Comparison of ENCODE assay signal across 1 cellular context in genomic region chr1:206466840-206467649, GRCh38.
A peak's percentile ranks its signal among the peaks of the same experiment; 100 is the strongest.
TF ChIP-seq lines count a peak whose summit lies in the region.

No MANE protein-coding gene starts in this region.

TF ChIP-seq in K562, 482 proteins besides CTCF, POLR2A, EP300 and RAD21 (continued from another document):
- TF ChIP-seq ZBTB17 (CRISPR knock-in tag; IDR thresholded peaks at IDR 0.05) = 0 out of 2 replicates have a peak, but pooled peaks have one; percentile 26
- peak; percentile 34; the same call in 1 of the 2 replicates for TF ChIP-seq BHLHE40 (IDR thresholded peaks at IDR 0.05; ENCODE audit: low read length)
- no peak for TF ChIP-seq NRF1 (conservative IDR thresholded peaks at IDR 0.05 in 1 of 2, IDR thresholded peaks at IDR 0.05 in 1 of 2)
- no peak for TF ChIP-seq FOXO4 (CRISPR knock-in tag; IDR thresholded peaks at IDR 0.05)
- TF ChIP-seq ZBTB43 (CRISPR knock-in tag; IDR thresholded peaks at IDR 0.05) = no peak
- 0 out of 2 replicates have a peak, but pooled peaks have one; percentile 36 for TF ChIP-seq ARID3B (CRISPR knock-in tag; IDR thresholded peaks at IDR 0.05; ENCODE audit: borderline replicate concordance)
- TF ChIP-seq ZNF12 (CRISPR knock-in tag; IDR thresholded peaks at IDR 0.05) = 0 out of 2 replicates have a peak, but pooled peaks have one; percentile 3
- peak in 1 of 2 experiments; percentile 37; a peak in 1 of 4 replicates for TF ChIP-seq HDAC1 (IDR thresholded peaks at IDR 0.05)
- TF ChIP-seq SOX6 (IDR thresholded peaks at IDR 0.05) = 0 out of 2 replicates have a peak, but pooled peaks have one; percentile 42
- no peak for TF ChIP-seq HDAC8 (tag; IDR thresholded peaks at IDR 0.05)
- TF ChIP-seq ID3 (CRISPR knock-in tag; IDR thresholded peaks at IDR 0.05) = no peak
- no peak for TF ChIP-seq ID3 (tag; IDR thresholded peaks at IDR 0.05)
- TF ChIP-seq MTF1 (CRISPR knock-in tag; IDR thresholded peaks at IDR 0.05; ENCODE audit: borderline replicate concordance) = no peak
- no peak for TF ChIP-seq ARID2 (IDR thresholded peaks at IDR 0.05)
- TF ChIP-seq MTA1 (IDR thresholded peaks at IDR 0.05; ENCODE audit: borderline replicate concordance) = peak; percentile 19; the same call in 1 of the 2 replicates
- TF ChIP-seq EHMT2 (IDR thresholded peaks at IDR 0.05) = peak; percentile 60; the same call in 1 of the 2 replicates
- peak; percentile 59 for TF ChIP-seq KLF16 (IDR thresholded peaks at IDR 0.05)
- peak; percentile 39; the same call in 1 of the 2 replicates for TF ChIP-seq ARID1B (IDR thresholded peaks at IDR 0.05)
- peak; percentile 38; the same call in 1 of the 2 replicates for TF ChIP-seq DPF2 (IDR thresholded peaks at IDR 0.05)
- 0 out of 2 replicates have a peak, but pooled peaks have one; percentile 30 for TF ChIP-seq SMARCE1 (IDR thresholded peaks at IDR 0.05)
- TF ChIP-seq CTBP1 (IDR thresholded peaks at IDR 0.05; ENCODE audit: borderline replicate concordance) = peak; percentile 41; the same call in 1 of the 2 replicates
- peak; percentile 73 for TF ChIP-seq CBFA2T3 (IDR thresholded peaks at IDR 0.05)
- TF ChIP-seq ZEB2 (IDR thresholded peaks at IDR 0.05) = peak; percentile 76
- peak; percentile 44 for TF ChIP-seq TCF3 (CRISPR knock-in tag; IDR thresholded peaks at IDR 0.05)
- TF ChIP-seq POLR2H (tag; IDR thresholded peaks at IDR 0.05; ENCODE audit: low read depth) = no peak
- no peak for TF ChIP-seq XRCC5 (IDR thresholded peaks at IDR 0.05; ENCODE audit: low read depth, low read length)
- TF ChIP-seq CHD4 (IDR thresholded peaks at IDR 0.05; ENCODE audit: insufficient read depth, insufficient replicate concordance, low read depth, low read length, poor library complexity, severe bottlenecking) = no peak
- no peak for TF ChIP-seq NR2C2 (CRISPR knock-in tag; IDR thresholded peaks at IDR 0.05)
- 0 out of 2 replicates have a peak, but pooled peaks have one; percentile 11 for TF ChIP-seq NR2C2 (tag; IDR thresholded peaks at IDR 0.05)
- peak; percentile 88 for TF ChIP-seq EGR1 (conservative IDR thresholded peaks at IDR 0.05)
- TF ChIP-seq ASH1L (IDR thresholded peaks at IDR 0.05; ENCODE audit: borderline replicate concordance, low read depth, partially characterized antibody) = no peak
- no peak for TF ChIP-seq TAL1 (IDR thresholded peaks at IDR 0.05)
- TF ChIP-seq MBD2 (IDR thresholded peaks at IDR 0.05; ENCODE audit: borderline replicate concordance, low read depth) = no peak
